Comparison of ENCODE assay signal across 8 cellular contexts in genomic region chr14:66508547-66508845, GRCh38. TPM values are rescaled to one million over a fixed set of nuclear protein-coding genes. Genes with fewer than 3 reads are reported as not detected.
A peak's percentile ranks its signal among the peaks of the same experiment; 100 is the strongest.
DNase-seq lines count a peak whose midpoint lies in the region; TF ChIP-seq lines count a peak whose summit lies in the region.

No MANE protein-coding gene starts in this region.

- H3K36me3 ChIP-seq in liver (ENCODE audit: control insufficient read depth in 4 of 4, insufficient read depth in 3 of 4, low read depth in 1 of 4, low read length in 3 of 4) (no peaks in the 10 kb centered on the region), transverse colon (no peaks in the 10 kb centered on the region)

- no peak for TF ChIP-seq EP300 in transverse colon (IDR thresholded peaks at IDR 0.05; ENCODE audit: low read depth)

- TF ChIP-seq CTCF in liver (IDR thresholded peaks at IDR 0.05; ENCODE audit: low read depth, low read length, missing input control): no peak
- TF ChIP-seq CTCF in transverse colon (IDR thresholded peaks at IDR 0.05): no peak

- peaks cover 48% of the 10 kb centered on the region for H3K4me1 Mint-ChIP-seq in activated T-cell treated with anti-CD3 and anti-CD28 coated beads, Interleukin-2, amount 50 U/mL, for 24 hours (ENCODE audit: low read depth)
- peaks cover 43% of the 10 kb centered on the region for H3K4me1 Mint-ChIP-seq in activated naive CD8-positive, alpha-beta T cell (ENCODE audit: low read depth)

- peak overlapping the region; percentile 91 for H3K4me3 Mint-ChIP-seq in activated T-cell treated with anti-CD3 and anti-CD28 coated beads, Interleukin-2, amount 50 U/mL, for 24 hours
- H3K4me3 Mint-ChIP-seq in activated naive CD8-positive, alpha-beta T cell: peak overlapping the region; percentile 95

- H3K27ac Mint-ChIP-seq in activated T-cell treated with anti-CD3 and anti-CD28 coated beads, Interleukin-2, amount 50 U/mL, for 24 hours: peak overlapping the region; percentile 97
- peak overlapping the region; percentile 93 for H3K27ac Mint-ChIP-seq in activated naive CD8-positive, alpha-beta T cell

- no peaks in the 10 kb centered on the region for H3K9me3 Mint-ChIP-seq in activated T-cell treated with anti-CD3 and anti-CD28 coated beads, Interleukin-2, amount 50 U/mL, for 24 hours
- H3K9me3 Mint-ChIP-seq in activated naive CD8-positive, alpha-beta T cell (ENCODE audit: low read depth): no peaks in the 10 kb centered on the region

- peaks cover 3% of the 10 kb centered on the region for H3K27me3 Mint-ChIP-seq in activated T-cell treated with anti-CD3 and anti-CD28 coated beads, Interleukin-2, amount 50 U/mL, for 24 hours
- no peaks in the 10 kb centered on the region for H3K27me3 Mint-ChIP-seq in activated naive CD8-positive, alpha-beta T cell

- peaks cover 17% of the 10 kb centered on the region for H3K36me3 Mint-ChIP-seq in activated T-cell treated with anti-CD3 and anti-CD28 coated beads, Interleukin-2, amount 50 U/mL, for 24 hours (ENCODE audit: low read depth)
- no peaks in the 10 kb centered on the region for H3K36me3 Mint-ChIP-seq in activated naive CD8-positive, alpha-beta T cell

- peak overlapping the region; percentile 90 to 99 (median 99) for H3K4me3 ChIP-seq in liver (ENCODE audit: low read depth in 1 of 3, low read length in 3 of 3)
- H3K4me3 ChIP-seq in transverse colon: peak overlapping the region; percentile 78 to 96 (median 88)

- under 1% methylated on average over 19 of the region's 19 CpGs for WGBS in liver
- WGBS in transverse colon (ENCODE audit: low coverage in 1 of 2), 2 donors: 2 to 4% methylated on average over 4 to 8 of the region's 19 CpGs

- no peak for TF ChIP-seq RAD21 in liver (IDR thresholded peaks at IDR 0.05)

- no peaks in the 10 kb centered on the region for H3K9me3 ChIP-seq in liver (ENCODE audit: control insufficient read depth in 4 of 4, low read length in 3 of 4)
- H3K9me3 ChIP-seq in transverse colon: no peaks in the 10 kb centered on the region

- peak overlapping the region; percentile 75 to 88 for H3K9ac ChIP-seq in liver (ENCODE audit: low read depth in 1 of 2, low read length in 2 of 2)

- intact Hi-C loops in transverse colon (cut with DNase I; ENCODE audit: low total_unique reads): no loop called here

- in situ Hi-C loops in transverse colon (cut with MboI; ENCODE audit: low pct_ligation_motif_present in 1 of 4, low pct_unique_long_range_greater_than_20kb in 1 of 4, low sequenced_read_pairs in 3 of 4): no loop called here

- TF ChIP-seq POLR2A in transverse colon (IDR thresholded peaks at IDR 0.05): no peak

- H3K27me3 ChIP-seq in liver (ENCODE audit: control insufficient read depth in 4 of 4, insufficient read depth in 4 of 4, low read length in 3 of 4) (no peaks in the 10 kb centered on the region), transverse colon (no peaks in the 10 kb centered on the region)

- DNase-seq in activated T-cell treated with anti-CD3 and anti-CD28 coated beads, Interleukin-2, amount 50 U/mL, for 24 hours: no peak
- DNase-seq in activated T-cell treated with anti-CD3 and anti-CD28 coated beads, Interleukin-2, amount 50 U/mL, for 1 hour: no peak
- DNase-seq in transverse colon: no peak
- no peak for DNase-seq in GOT3 (lab: John Stamatoyannopoulos, UW)
- no peak for DNase-seq in NCI-H2196 treated with DMSO at 0.1 percent for 48 hours (lab: John Stamatoyannopoulos, UW; ENCODE audit: unreplicated experiment)
- no peak for DNase-seq in SIG-M5 (lab: John Stamatoyannopoulos, UW)

- H3K4me1 ChIP-seq in liver (ENCODE audit: control insufficient read depth in 4 of 4, insufficient read depth in 4 of 4, low read length in 3 of 4) (peaks cover 0 to 32% (median 10%) of the 10 kb centered on the region in 4 donors), transverse colon (peaks cover 0 to 27% (median 8%) of the 10 kb centered on the region in 4 donors)

- H3K27ac ChIP-seq in liver (ENCODE audit: low read depth in 1 of 2, low read length in 2 of 2): peak overlapping the region; percentile 95 to 96
- H3K27ac ChIP-seq in transverse colon: peak overlapping the region; percentile 94 to 96 (median 94)

TF ChIP-seq in liver, 16 proteins besides CTCF, POLR2A, EP300 and RAD21:
- no peak for TF ChIP-seq NR2F2 (IDR thresholded peaks at IDR 0.05)
- TF ChIP-seq RXRA (IDR thresholded peaks at IDR 0.05): no peak
- TF ChIP-seq FOXA1 (IDR thresholded peaks at IDR 0.05): no peak
- TF ChIP-seq, protein P1, sequence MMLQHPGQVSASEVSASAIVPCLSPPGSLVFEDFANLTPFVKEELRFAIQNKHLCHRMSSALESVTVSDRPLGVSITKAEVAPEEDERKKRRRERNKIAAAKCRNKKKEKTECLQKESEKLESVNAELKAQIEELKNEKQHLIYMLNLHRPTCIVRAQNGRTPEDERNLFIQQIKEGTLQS (IDR thresholded peaks at IDR 0.05): no peak
- no peak for TF ChIP-seq YY1 (IDR thresholded peaks at IDR 0.05)
- no peak for TF ChIP-seq HNF4G (IDR thresholded peaks at IDR 0.05)
- TF ChIP-seq, protein P2, sequence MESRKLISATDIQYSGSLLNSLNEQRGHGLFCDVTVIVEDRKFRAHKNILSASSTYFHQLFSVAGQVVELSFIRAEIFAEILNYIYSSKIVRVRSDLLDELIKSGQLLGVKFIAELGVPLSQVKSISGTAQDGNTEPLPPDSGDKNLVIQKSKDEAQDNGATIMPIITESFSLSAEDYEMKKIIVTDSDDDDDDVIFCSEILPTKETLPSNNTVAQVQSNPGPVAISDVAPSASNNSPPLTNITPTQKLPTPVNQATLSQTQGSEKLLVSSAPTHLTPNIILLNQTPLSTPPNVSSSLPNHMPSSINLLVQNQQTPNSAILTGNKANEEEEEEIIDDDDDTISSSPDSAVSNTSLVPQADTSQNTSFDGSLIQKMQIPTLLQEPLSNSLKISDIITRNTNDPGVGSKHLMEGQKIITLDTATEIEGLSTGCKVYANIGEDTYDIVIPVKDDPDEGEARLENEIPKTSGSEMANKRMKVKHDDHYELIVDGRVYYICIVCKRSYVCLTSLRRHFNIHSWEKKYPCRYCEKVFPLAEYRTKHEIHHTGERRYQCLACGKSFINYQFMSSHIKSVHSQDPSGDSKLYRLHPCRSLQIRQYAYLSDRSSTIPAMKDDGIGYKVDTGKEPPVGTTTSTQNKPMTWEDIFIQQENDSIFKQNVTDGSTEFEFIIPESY (IDR thresholded peaks at IDR 0.05): no peak
- TF ChIP-seq GABPA (IDR thresholded peaks at IDR 0.05 in 1 of 2, conservative IDR thresholded peaks at IDR 0.05 in 1 of 2): no peak
- TF ChIP-seq SP1 (IDR thresholded peaks at IDR 0.05): no peak
- TF ChIP-seq JUND (IDR thresholded peaks at IDR 0.05): no peak
- TF ChIP-seq, protein P3, sequence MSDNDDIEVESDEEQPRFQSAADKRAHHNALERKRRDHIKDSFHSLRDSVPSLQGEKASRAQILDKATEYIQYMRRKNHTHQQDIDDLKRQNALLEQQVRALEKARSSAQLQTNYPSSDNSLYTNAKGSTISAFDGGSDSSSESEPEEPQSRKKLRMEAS (IDR thresholded peaks at IDR 0.05): no peak

RNA-seq across cellular contexts. Expression of gene GPHN, which starts 0.5 kb away (rescaled TPM):
- total RNA-seq in liver: 10 to 100 TPM; 18.4 to 76.4 TPM
- 10 to 100 TPM; 29.2 to 65.5 TPM for polyA plus RNA-seq in liver
- 10 to 100 TPM in 3 of 4 donors, 1 to 10 TPM in 1; 8.6 to 59.7 (median 23.6) TPM for total RNA-seq in transverse colon

RNA-seq across cellular contexts. Expression of gene CCDC196, which starts 22.3 kb away (rescaled TPM):
- 1 to 10 TPM in 1 of 2 donors, not detected in 1; 5.4 TPM for total RNA-seq in liver
- polyA plus RNA-seq in liver: 10 to 100 TPM in 1 of 2 donors, 1 to 10 TPM in 1; 5.7 to 11.4 TPM
- total RNA-seq in transverse colon: not detected
